In the genomic region with DNA sequence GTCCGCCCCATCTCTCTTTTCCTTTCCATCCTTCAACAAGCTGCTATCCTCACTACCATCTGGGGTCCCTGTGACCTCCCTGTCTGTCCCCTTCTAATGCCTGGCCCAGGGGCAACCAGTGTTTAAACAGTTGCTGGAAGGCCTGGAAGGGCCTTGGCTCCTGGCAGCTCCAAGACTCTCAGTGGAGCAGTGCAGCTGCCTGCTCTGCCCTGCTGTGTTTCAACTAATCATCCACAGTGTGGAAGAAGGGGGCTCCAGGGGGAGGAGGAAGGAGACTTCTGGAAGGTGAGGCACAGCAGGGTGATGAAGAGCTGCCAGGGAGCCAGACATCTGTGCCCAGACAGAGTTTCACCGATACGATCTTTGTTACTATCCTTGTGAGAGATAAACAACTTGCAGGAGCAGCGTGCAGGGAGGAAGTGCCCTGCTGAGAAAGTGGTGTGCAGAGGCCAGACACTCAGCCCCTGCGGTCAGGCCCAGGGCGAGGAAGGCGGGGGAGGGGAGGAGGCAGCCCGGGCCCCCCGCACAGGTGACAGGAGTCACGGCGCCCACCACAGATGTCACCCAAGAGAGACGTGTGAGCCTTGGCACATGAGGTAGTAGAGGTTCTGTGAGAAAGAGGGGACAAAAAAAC, we compare ENCODE assay signal across 11 cellular contexts.
DNase-seq lines count a peak whose midpoint lies in the region; ATAC-seq and TF ChIP-seq lines count a peak whose summit lies in the region.
"Had no signal": no experiment of that assay in that cellular context is flagged by ENCODE, and none has a peak within 500 bp of the region (broad histone marks: within the 10 kb centered on the region; RNA-seq: fewer than 3 reads in every experiment).

No MANE protein-coding gene starts in this region.

- H3K9me3 ChIP-seq in neural progenitor cell (ENCODE audit: low read depth): no peaks in the 10 kb centered on the region
- H3K9me3 ChIP-seq: BLaER1 treated with 17β-estradiol and CSF1 and Interleukin-3, amounts not matched to agents 10 nM and 100 nM had no signal

- H2AFZ ChIP-seq in neural progenitor cell (replicated peaks): peak overlapping the region; percentile 73

- H3K79me2 ChIP-seq in neural progenitor cell (ENCODE audit: low read depth): no peaks in the 10 kb centered on the region

- H3K4me3 Mint-ChIP-seq in neural progenitor cell: no peak overlapping the region

- H3K9me3 Mint-ChIP-seq in neural progenitor cell: no peaks in the 10 kb centered on the region

- H3K9ac ChIP-seq in neural progenitor cell: no peak overlapping the region
- H3K9ac ChIP-seq: BLaER1 treated with 17β-estradiol and CSF1 and Interleukin-3, amounts not matched to agents 10 nM and 100 nM had no signal

- H3F3A ChIP-seq in neural progenitor cell (ENCODE audit: low read depth): no peaks in the 10 kb centered on the region

- H3K27me3 ChIP-seq in H7 (ENCODE audit: control insufficient read depth, insufficient read depth, low read length) (no peaks in the 10 kb centered on the region), neural progenitor cell (no peaks in the 10 kb centered on the region)
- H3K27me3 ChIP-seq: BLaER1 treated with 17β-estradiol and CSF1 and Interleukin-3, amounts not matched to agents 10 nM and 100 nM had no signal

- H3K36me3 ChIP-seq in H7 (replicated peaks; ENCODE audit: control insufficient read depth, insufficient read depth, low read length) (no peaks in the 10 kb centered on the region), neural progenitor cell (no peaks in the 10 kb centered on the region)
- H3K36me3 ChIP-seq: BLaER1 treated with 17β-estradiol and CSF1 and Interleukin-3, amounts not matched to agents 10 nM and 100 nM had no signal

- H3K27ac Mint-ChIP-seq in neural progenitor cell: peak overlapping the region; percentile 91

- H3K27me3 Mint-ChIP-seq in neural progenitor cell (ENCODE audit: insufficient read depth, low read depth): peaks cover 4% of the 10 kb centered on the region

- H4K20me1 ChIP-seq in neural progenitor cell (ENCODE audit: low read depth): no peaks in the 10 kb centered on the region
- H4K20me1 ChIP-seq: BLaER1 treated with 17β-estradiol and CSF1 and Interleukin-3, amounts not matched to agents 10 nM and 100 nM had no signal

- DNase-seq in H7: peak; percentile 41
- DNase-seq in activated CD4-positive, alpha-beta T cell treated with anti-CD3 and anti-CD28 coated beads for 1 hour: peak; percentile 34
- peak; percentile 50 for DNase-seq in activated naive CD4-positive, alpha-beta T cell treated with Interleukin-2 at 50 U/mL for 16 hours
- no peak for DNase-seq in neural progenitor cell (ENCODE audit: low spot score)
- no peak for DNase-seq in NCI-H1092 treated with DMSO at 0.1 percent for 48 hours (lab: John Stamatoyannopoulos, UW)
- no peak for DNase-seq in SIG-M5 treated with dmso at 0.1 percent for 504 hours (lab: John Stamatoyannopoulos, UW; ENCODE audit: unreplicated experiment)
- DNase-seq in omental fat pad (ENCODE audit: low spot score): no peak

- H3K4me1 Mint-ChIP-seq in neural progenitor cell: peaks cover 18% of the 10 kb centered on the region

- peak overlapping the region; percentile 10 for H3K4me2 ChIP-seq in neural progenitor cell
- H3K4me2 ChIP-seq: BLaER1 treated with 17β-estradiol and CSF1 and Interleukin-3, amounts not matched to agents 10 nM and 100 nM; smooth muscle cell had no signal

- no peak overlapping the region for H3K27ac ChIP-seq in neural progenitor cell
- H3K27ac ChIP-seq: BLaER1 treated with 17β-estradiol and CSF1 and Interleukin-3, amounts not matched to agents 10 nM and 100 nM had no signal

- no peak for ATAC-seq in GM21526 (IDR thresholded peaks at IDR 0.05; ENCODE audit: low FRiP score, unreplicated experiment)
- no peak for ATAC-seq in omental fat pad (ENCODE audit: low FRiP score)
- ATAC-seq: SK-N-SH treated with all-trans-retinoic acid at 6 μM for 48 hours had no signal

- H3K4me3 ChIP-seq in H7 (ENCODE audit: insufficient read depth, low read depth, low read length) (no peak overlapping the region), neural progenitor cell (no peak overlapping the region)
- H3K4me3 ChIP-seq: BLaER1 treated with 17β-estradiol and CSF1 and Interleukin-3, amounts not matched to agents 10 nM and 100 nM; smooth muscle cell had no signal

- H3K36me3 Mint-ChIP-seq in neural progenitor cell: no peaks in the 10 kb centered on the region

- TF ChIP-seq CTCF in neural progenitor cell (IDR thresholded peaks at IDR 0.05) (no peak), omental fat pad (IDR thresholded peaks at IDR 0.05) (no peak)

- peaks cover 6% of the 10 kb centered on the region for H3K4me1 ChIP-seq in neural progenitor cell
- H3K4me1 ChIP-seq: BLaER1 treated with 17β-estradiol and CSF1 and Interleukin-3, amounts not matched to agents 10 nM and 100 nM had no signal

Comparison
In these comparisons a context has a peak if more than half of its experiments do, and no peak if none do; other contexts are left out.
1. DNase-seq: peak in H7 (single experiment), activated CD4-positive, alpha-beta T cell treated with anti-CD3 and anti-CD28 coated beads for 1 hour (single experiment) and activated naive CD4-positive, alpha-beta T cell treated with Interleukin-2 at 50 U/mL for 16 hours (single experiment); none in neural progenitor cell (single experiment), NCI-H1092 treated with DMSO at 0.1 percent for 48 hours (single experiment), SIG-M5 treated with dmso at 0.1 percent for 504 hours (single experiment) and omental fat pad (single experiment).